Comparison of ENCODE assay signal across 9 cellular contexts in genomic region chr9:128026255-128027165, GRCh38. TPM values are rescaled to one million over a fixed set of nuclear protein-coding genes. Genes with fewer than 3 reads are reported as not detected.
A peak's percentile ranks its signal among the peaks of the same experiment; 100 is the strongest.
DNase-seq lines count a peak whose midpoint lies in the region; ATAC-seq and TF ChIP-seq lines count a peak whose summit lies in the region.
"Had no signal": no experiment of that assay in that cellular context is flagged by ENCODE, and none has a peak within 500 bp of the region (broad histone marks: within the 10 kb centered on the region; RNA-seq: fewer than 3 reads in every experiment).

No MANE protein-coding gene starts in this region.

- H2AFZ ChIP-seq in mammary epithelial cell (ENCODE audit: low read depth, low read length), result peak overlapping the region; percentile 25

- TF ChIP-seq CTCF in right atrium auricular region (IDR thresholded peaks at IDR 0.05) (no peak), mammary epithelial cell (conservative IDR thresholded peaks at IDR 0.05 in 1 of 2, IDR thresholded peaks at IDR 0.05 in 1 of 2; ENCODE audit: extremely low read depth in 1 of 2, insufficient read depth in 1 of 2, low read depth in 1 of 2, low read length in 2 of 2) (no peak)

- DNase-seq in Right ventricle myocardium superior (no peak), right atrium auricular region (ENCODE audit: low spot score) (no peak), T-helper 9 cell (peak; percentile 70), mammary epithelial cell (peak; percentile 21), NCI-H82 (lab: John Stamatoyannopoulos, UW) (no peak), DMS 273 treated with DMSO at 0.1 percent for 48 hours (lab: John Stamatoyannopoulos, UW) (no peak), NCI-H2107 (lab: John Stamatoyannopoulos, UW) (no peak)
- DNase-seq in stimulated activated CD4-positive, alpha-beta T cell treated with anti-CD3 and anti-CD28 coated beads, Interleukin-12 subunit alpha, Interleukin-12 subunit beta, amount 100 ng/mL, for 48 hours (ENCODE audit: low read depth in 2 of 3, low spot score in 1 of 3), result peak; percentile 51 to 59 (median 59)

- dilution Hi-C loops in mammary epithelial cell (cut with HindIII; ENCODE audit: low sequenced_read_pairs), result no loop called here

- in situ Hi-C loops in mammary epithelial cell (cut with MboI; ENCODE audit: low sequenced_read_pairs in 2 of 2), result no loop called here

- ATAC-seq in Right ventricle myocardium superior (ENCODE audit: poor library complexity), result peak; percentile 20

- H3K36me3 ChIP-seq in right atrium auricular region, result no peaks in the 10 kb centered on the region
- H3K36me3 ChIP-seq in mammary epithelial cell (ENCODE audit: insufficient read depth, low read length), result no peaks in the 10 kb centered on the region
- H3K36me3 ChIP-seq: thyroid gland had no signal

- H3K4me3 ChIP-seq in right atrium auricular region (no peak overlapping the region), mammary epithelial cell (replicated peaks in 1 of 3; ENCODE audit: insufficient read depth in 1 of 3, low read depth in 2 of 3, low read length in 3 of 3) (no peak overlapping the region)
- H3K4me3 ChIP-seq: thyroid gland had no signal

- no peaks in the 10 kb centered on the region for H3K9me3 ChIP-seq in right atrium auricular region
- no peaks in the 10 kb centered on the region for H3K9me3 ChIP-seq in mammary epithelial cell (replicated peaks; ENCODE audit: insufficient read depth, low read length)
- H3K9me3 ChIP-seq: thyroid gland had no signal

- CTCF ChIA-PET in mammary epithelial cell (lab: Charles Lee; ENCODE audit: low non-redundant PET), result interaction anchor here (0.6 kb wide), 1 partner anchor 84 kb away, joined by 4 read pairs; no protein-coding TSS in a partner anchor

- H3K4me1 ChIP-seq in right atrium auricular region (no peaks in the 10 kb centered on the region), mammary epithelial cell (ENCODE audit: insufficient read depth, low read length) (no peaks in the 10 kb centered on the region)
- H3K4me1 ChIP-seq: thyroid gland had no signal

- H3K79me2 ChIP-seq in mammary epithelial cell (ENCODE audit: insufficient read depth, low read length), result no peaks in the 10 kb centered on the region

- H3K27ac ChIP-seq in right atrium auricular region, result no peak overlapping the region
- H3K27ac ChIP-seq in mammary epithelial cell (ENCODE audit: insufficient read depth, low read depth, low read length), result no peak overlapping the region
- H3K27ac ChIP-seq: thyroid gland had no signal

- WGBS in mammary epithelial cell (ENCODE audit: low coverage, missing lambda C conversion rate), result 46% methylated on average over 12 of the region's 19 CpGs

- no peak overlapping the region for H3K4me2 ChIP-seq in mammary epithelial cell (ENCODE audit: insufficient read depth, low read depth, low read length)

- intact Hi-C loops in Right ventricle myocardium superior (cut with DNase I), result no loop called here
- intact Hi-C loops in mammary epithelial cell (cut with micrococcal nuclease), result no loop called here

- H3K27me3 ChIP-seq in right atrium auricular region (no peaks in the 10 kb centered on the region), mammary epithelial cell (ENCODE audit: insufficient read depth, low read length) (no peaks in the 10 kb centered on the region)
- H3K27me3 ChIP-seq: thyroid gland had no signal

- no peaks in the 10 kb centered on the region for H4K20me1 ChIP-seq in mammary epithelial cell (ENCODE audit: insufficient read depth, low read length)

- BruUV-seq in mammary epithelial cell (replicated peaks; lab: Mats Ljungman, UMichigan), result no TSS peak

- H3K9ac ChIP-seq in mammary epithelial cell (ENCODE audit: insufficient read depth, low read length), result no peak overlapping the region

RNA-seq across cellular contexts. Expression of gene NAIF1, which starts 40.6 kb away (rescaled TPM):
- 4.5 TPM for total RNA-seq in Right ventricle myocardium superior
- total RNA-seq in right atrium auricular region, result 1 to 10 TPM; 5.8 to 8.2 TPM
- total RNA-seq in mammary epithelial cell, result 1 to 10 TPM; 6.8 to 9.3 TPM
- 7.6 TPM for polyA plus RNA-seq in mammary epithelial cell
- 5.1 TPM for polyA minus RNA-seq in mammary epithelial cell

RNA-seq across cellular contexts. Expression of gene SLC25A25, which starts 41.5 kb away (rescaled TPM):
- total RNA-seq in Right ventricle myocardium superior (5.0 TPM), right atrium auricular region (10 to 100 TPM in 1 of 2 donors, 1 to 10 TPM in 1; 8.2 to 11.8 TPM), mammary epithelial cell (10 to 100 TPM; 10.8 to 12.8 TPM)
- 5.0 TPM for polyA plus RNA-seq in mammary epithelial cell
- 13.0 TPM for polyA minus RNA-seq in mammary epithelial cell

RNA-seq across cellular contexts. Expression of gene EEIG1, which starts 45.7 kb away (rescaled TPM):
- total RNA-seq in Right ventricle myocardium superior (21.8 TPM), right atrium auricular region (10 to 100 TPM in 1 of 2 donors, 1 to 10 TPM in 1; 8.3 to 11.6 TPM), mammary epithelial cell (10 to 100 TPM; 23.0 to 29.3 TPM)
- polyA plus RNA-seq in mammary epithelial cell, result 17.1 TPM
- polyA minus RNA-seq in mammary epithelial cell, result 11.3 TPM

Comparison
In these comparisons a context has a peak if more than half of its experiments do, and no peak if none do; other contexts are left out.
1. DNase-seq: peak in T-helper 9 cell (single experiment), mammary epithelial cell (single experiment) and stimulated activated CD4-positive, alpha-beta T cell treated with anti-CD3 and anti-CD28 coated beads, Interleukin-12 subunit alpha, Interleukin-12 subunit beta, amount 100 ng/mL, for 48 hours (3 of 3); none in Right ventricle myocardium superior (single experiment), right atrium auricular region (single experiment), NCI-H82 (single experiment), DMS 273 treated with DMSO at 0.1 percent for 48 hours (single experiment) and NCI-H2107 (single experiment).